ENCODE assay signal across 1 cellular context in genomic region chr13:72507394-72508199, GRCh38.
TF ChIP-seq lines count a peak whose summit lies in the region.

No MANE protein-coding gene starts in this region.

TF ChIP-seq in HepG2, 621 proteins besides CTCF, POLR2A, EP300 and RAD21 (continued from another document):
- TF ChIP-seq ZNF512B (CRISPR knock-in tag; IDR thresholded peaks at IDR 0.05; ENCODE audit: borderline replicate concordance) (no peak), FOXM1 (CRISPR knock-in tag; IDR thresholded peaks at IDR 0.05) (no peak), HNF4A (CRISPR knock-in tag; IDR thresholded peaks at IDR 0.05) (no peak), ZMYM2 (CRISPR knock-in tag; IDR thresholded peaks at IDR 0.05) (no peak), MTF1 (CRISPR knock-in tag; IDR thresholded peaks at IDR 0.05) (no peak)
